Comparison of ENCODE assay signal across 8 cellular contexts in the genomic region with DNA sequence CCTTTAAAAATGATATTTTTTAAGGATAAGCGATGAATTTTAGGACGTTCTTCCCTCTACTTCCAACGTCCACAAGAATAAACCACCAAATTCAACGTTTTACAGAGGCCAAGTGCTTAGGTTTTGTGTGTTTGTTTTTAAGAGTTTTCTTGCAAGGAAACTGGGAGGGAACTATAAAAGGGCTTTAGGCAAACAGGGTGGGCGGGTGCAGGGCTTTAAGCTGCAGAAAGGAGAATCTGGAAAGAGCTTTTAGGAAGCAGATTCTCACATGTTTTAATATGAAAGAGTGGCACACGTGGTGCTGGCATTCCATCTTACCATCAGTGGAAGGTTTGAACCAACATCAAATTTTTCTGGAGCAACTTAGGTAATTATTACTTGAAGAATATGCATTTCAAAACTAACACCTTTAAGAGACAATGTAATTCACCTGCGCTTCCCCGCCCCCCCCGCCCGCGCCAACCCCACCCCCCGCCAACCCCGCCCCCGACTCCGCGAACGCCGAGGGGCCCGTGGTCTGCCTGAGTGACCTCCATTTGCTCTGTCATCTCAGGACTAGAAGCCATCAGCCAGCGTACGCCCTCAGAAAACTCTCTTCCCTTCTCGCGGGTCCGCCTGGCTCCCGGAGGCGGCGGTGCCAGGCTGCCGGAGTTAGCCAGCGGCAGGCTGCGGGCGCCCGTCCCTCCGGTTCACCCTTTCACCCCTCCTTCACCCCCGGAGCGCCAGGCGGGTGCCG. TPM values are rescaled to one million over a fixed set of nuclear protein-coding genes. Genes with fewer than 3 reads are reported as not detected.
DNase-seq lines count a peak whose midpoint lies in the region; ATAC-seq, FAIRE-seq and TF ChIP-seq lines count a peak whose summit lies in the region.

No MANE protein-coding gene starts in this region.

- peak overlapping the region; percentile 89 for H3K4ac ChIP-seq in IMR-90 (ENCODE audit: low read depth, low read length)

- peak overlapping the region; percentile 85 for H2BK120ac ChIP-seq in IMR-90 (ENCODE audit: low read depth, low read length)

- H3K4me2 ChIP-seq in IMR-90 (ENCODE audit: low read depth, low read length), result peak overlapping the region; percentile 67

- peaks cover 2% of the 10 kb centered on the region; the same call in 1 of the 2 replicates for H3K4me1 ChIP-seq in IMR-90 (ENCODE audit: control insufficient read depth, insufficient read depth, low read length)

- FAIRE-seq in GM12892 (lab: Jason Lieb, UNC), result peak; percentile 69

- intact Hi-C loops in IMR-90 (cut with micrococcal nuclease), result loop anchor here (2.0 to 10.0 kb wide), 5 partner anchors 38 to 240 kb away; no protein-coding TSS in a partner anchor

- H3K18ac ChIP-seq in IMR-90 (ENCODE audit: low read depth, low read length), result peak overlapping the region; percentile 58; the same call in 1 of the 2 replicates

- in situ Hi-C loops in IMR-90 (cut with MboI; ENCODE audit: low sequenced_read_pairs), result no loop called here

- no peak overlapping the region for H2AK5ac ChIP-seq in IMR-90 (ENCODE audit: low read depth, low read length)

- peak overlapping the region; percentile 70; the same call in 1 of the 2 replicates for H2BK20ac ChIP-seq in IMR-90 (ENCODE audit: low read depth, low read length)

- H3K4me3 ChIP-seq in AG04449 (ENCODE audit: low read depth, low read length), result peak overlapping the region; percentile 71
- H3K4me3 ChIP-seq in IMR-90 (ENCODE audit: insufficient read depth, low read depth, low read length), result peak overlapping the region; percentile 80
- peak overlapping the region; percentile 98 for H3K4me3 ChIP-seq in kidney epithelial cell (ENCODE audit: low read depth, low read length)

- peak overlapping the region; percentile 88 for H3K14ac ChIP-seq in IMR-90 (replicated peaks; ENCODE audit: low read depth, low read length)

- H2AK9ac ChIP-seq in IMR-90 (replicated peaks; ENCODE audit: low read depth, low read length, poor library complexity), result peak overlapping the region; percentile 47

- peaks cover 12% of the 10 kb centered on the region; the same call in 1 of the 2 replicates for H4K20me1 ChIP-seq in IMR-90 (ENCODE audit: insufficient read depth, low read length)

- no TSS peak for BruUV-seq in IMR-90 (replicated peaks; lab: Mats Ljungman, UMichigan)

- no peaks in the 10 kb centered on the region for H3K36me3 ChIP-seq in IMR-90 (ENCODE audit: control insufficient read depth, insufficient read depth, low read length)
- no peaks in the 10 kb centered on the region for H3K36me3 ChIP-seq in kidney epithelial cell (ENCODE audit: control insufficient read depth, insufficient read depth, low read length)

- ATAC-seq in IMR-90 (ENCODE audit: low read depth), result no peak

- peak overlapping the region; percentile 79 for H3K9ac ChIP-seq in IMR-90 (ENCODE audit: low read depth, low read length)

- TF ChIP-seq RAD21 in IMR-90 (IDR thresholded peaks at IDR 0.05; ENCODE audit: low read length), result no peak

- peak overlapping the region; percentile 91 for H2AFZ ChIP-seq in IMR-90 (replicated peaks; ENCODE audit: low read length, poor library complexity)

- H4K91ac ChIP-seq in IMR-90 (ENCODE audit: insufficient read depth, low read depth, low read length), result peak overlapping the region; percentile 67

- CTCF ChIA-PET in AG04449 (lab: Yijun Ruan, JAX) (interaction anchor here (1.6 to 3.7 kb wide), 3 partner anchors 11 to 967 kb away, joined by 4 to 19 read pairs (median 9); no protein-coding TSS in a partner anchor), IMR-90 (lab: Yijun Ruan, JAX) (interaction anchor here (0.6 to 1.7 kb wide), 6 partner anchors 16 to 281 kb away, joined by 3 to 5 read pairs (median 3); no protein-coding TSS in a partner anchor)

- no peak for TF ChIP-seq POLR2A in GM12892 (IDR thresholded peaks at IDR 0.05; ENCODE audit: low read depth, low read length)
- TF ChIP-seq POLR2A in IMR-90 (IDR thresholded peaks at IDR 0.05; ENCODE audit: low read depth, low read length), result no peak

- DNase-seq in AG04449 (ENCODE audit: low read depth, low spot score) (no peak), GM12892 (ENCODE audit: insufficient read length) (no peak), IMR-90 (no peak), amniotic epithelial cell (ENCODE audit: low read depth) (peak; percentile 17), kidney epithelial cell (ENCODE audit: low read depth) (no peak), superior temporal gyrus (ENCODE audit: extremely low spot score) (peak; percentile 71), NCI-H526 treated with DMSO at 0.1 percent for 48 hours (lab: John Stamatoyannopoulos, UW) (no peak), NCI-H2081 treated with DMSO at 0.1 percent for 48 hours (lab: John Stamatoyannopoulos, UW) (no peak)

- dilution Hi-C loops in IMR-90 (cut with HindIII; ENCODE audit: low sequenced_read_pairs, unreplicated experiment), result no loop called here

- H3K79me1 ChIP-seq in IMR-90 (ENCODE audit: low read depth in 1 of 2, low read length in 2 of 2), result peaks cover 10 to 17% of the 10 kb centered on the region in 2 experiments; a peak in 3 of 4 replicates

- WGBS in IMR-90 (ENCODE audit: extremely low coverage in 2 of 2, insufficient read length in 1 of 2), 2 experiments, result 0% methylated on average over 4 of the region's 37 CpGs; no CpG with 5 or more reads in 1 of the 2 experiments

- H3K27me3 ChIP-seq in IMR-90 (ENCODE audit: control insufficient read depth, insufficient read depth, low read length) (no peaks in the 10 kb centered on the region), kidney epithelial cell (ENCODE audit: control insufficient read depth, insufficient read depth, low read length) (no peaks in the 10 kb centered on the region)

- H3K56ac ChIP-seq in IMR-90 (ENCODE audit: extremely low read depth, insufficient read depth, low read length), result peak overlapping the region; percentile 58; the same call in 1 of the 2 replicates

- peak overlapping the region; percentile 92 for H2BK5ac ChIP-seq in IMR-90 (ENCODE audit: low read depth, low read length, poor library complexity, severe bottlenecking)

- no peak for TF ChIP-seq CTCF in AG04449 (IDR thresholded peaks at IDR 0.05; ENCODE audit: insufficient read depth, low read length, missing control alignments)
- no peak for TF ChIP-seq CTCF in IMR-90 (conservative IDR thresholded peaks at IDR 0.05; ENCODE audit: low read depth, low read length)
- TF ChIP-seq CTCF in kidney epithelial cell (IDR thresholded peaks at IDR 0.05; ENCODE audit: insufficient read depth, low read length, poor library complexity, severe bottlenecking), result no peak

- peak overlapping the region; percentile 71 to 79 for H4K8ac ChIP-seq in IMR-90 (ENCODE audit: low read depth in 2 of 2, low read length in 2 of 2)

- POLR2A ChIA-PET in AG04449 (lab: Yijun Ruan, JAX), result interaction anchor here (0.5 to 2.2 kb wide), 10 partner anchors 10 to 566 kb away, joined by 3 to 12 read pairs (median 5); no protein-coding TSS in a partner anchor
- POLR2A ChIA-PET in IMR-90 (lab: Charles Lee; ENCODE audit: unreplicated experiment), result interaction anchor here (0.6 to 0.8 kb wide), 3 partner anchors 135 to 464 kb away, joined by 4 to 20 read pairs (median 4); no protein-coding TSS in a partner anchor

- peak overlapping the region; percentile 43; the same call in 1 of the 2 replicates for H4K5ac ChIP-seq in IMR-90 (ENCODE audit: low read depth, low read length)

- peaks cover 5% of the 10 kb centered on the region for H3K9me3 ChIP-seq in IMR-90 (ENCODE audit: control insufficient read depth, insufficient read depth, low read length)

- peak overlapping the region; percentile 88 for H3K27ac ChIP-seq in IMR-90 (ENCODE audit: insufficient read depth, low read length)

- H3K9me1 ChIP-seq in IMR-90 (ENCODE audit: insufficient read depth, low read length), result no peaks in the 10 kb centered on the region

- peak overlapping the region; percentile 90; the same call in 1 of the 2 replicates for H3K23ac ChIP-seq in IMR-90 (ENCODE audit: low read depth, low read length)

- H2BK15ac ChIP-seq in IMR-90 (ENCODE audit: low read depth, low read length), result peak overlapping the region; percentile 25; the same call in 1 of the 3 replicates

TF ChIP-seq in IMR-90, 13 proteins besides CTCF, POLR2A, EP300 and RAD21:
- TF ChIP-seq SMC3 (IDR thresholded peaks at IDR 0.05; ENCODE audit: low read depth, low read length), result no peak
- TF ChIP-seq, protein P1, sequence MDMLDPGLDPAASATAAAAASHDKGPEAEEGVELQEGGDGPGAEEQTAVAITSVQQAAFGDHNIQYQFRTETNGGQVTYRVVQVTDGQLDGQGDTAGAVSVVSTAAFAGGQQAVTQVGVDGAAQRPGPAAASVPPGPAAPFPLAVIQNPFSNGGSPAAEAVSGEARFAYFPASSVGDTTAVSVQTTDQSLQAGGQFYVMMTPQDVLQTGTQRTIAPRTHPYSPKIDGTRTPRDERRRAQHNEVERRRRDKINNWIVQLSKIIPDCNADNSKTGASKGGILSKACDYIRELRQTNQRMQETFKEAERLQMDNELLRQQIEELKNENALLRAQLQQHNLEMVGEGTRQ (IDR thresholded peaks at IDR 0.05; ENCODE audit: low read depth, low read length), result peak; percentile 47; the same call in 1 of the 2 replicates
- TF ChIP-seq MXI1 (IDR thresholded peaks at IDR 0.05; ENCODE audit: borderline replicate concordance, low read depth, low read length), result peak; percentile 35; the same call in 1 of the 2 replicates

RNA-seq across cellular contexts. Expression of gene PIK3R1, which starts 0.9 kb away (rescaled TPM):
- polyA plus RNA-seq in GM12892 (2012; ENCODE audit: missing spikeins), result 20.8 TPM
- 9.3 and 13.6 TPM in 2 replicates for total RNA-seq in IMR-90 (2012; rRNA removed)
- 2.4 and 2.6 TPM in 2 replicates for polyA plus RNA-seq in IMR-90 (2012; rRNA removed)
- 0.45 and 0.77 TPM in 2 replicates for polyA plus RNA-seq in IMR-90 (2012; cell fraction: cytosol; rRNA removed)
- polyA plus RNA-seq in IMR-90 (2012; cell fraction: nucleus; rRNA removed; ENCODE audit: low replicate concordance), result 0.92 and 4.4 TPM in 2 replicates
- 17.4 and 21.1 TPM in 2 replicates for total RNA-seq in kidney epithelial cell

Comparison
In these comparisons a context has a peak if more than half of its experiments do, and no peak if none do; other contexts are left out.
1. DNase-seq: peak in amniotic epithelial cell (single experiment) and superior temporal gyrus (single experiment); none in AG04449 (single experiment), GM12892 (single experiment), IMR-90 (single experiment), kidney epithelial cell (single experiment), NCI-H526 treated with DMSO at 0.1 percent for 48 hours (single experiment) and NCI-H2081 treated with DMSO at 0.1 percent for 48 hours (single experiment).
2. Peak in every context shown above with its lines, with median percentiles within 50 percentile points of each other: H3K4me3 ChIP-seq.